In genomic region chr17:50177983-50178834, GRCh38 we compare ENCODE assay signal across 1 cellular context.
A peak's percentile ranks its signal among the peaks of the same experiment; 100 is the strongest.
TF ChIP-seq lines count a peak whose summit lies in the region.

No MANE protein-coding gene starts in this region.

TF ChIP-seq in K562, 482 proteins besides CTCF, POLR2A, EP300 and RAD21 (continued from another document and continues in another):
- TF ChIP-seq BRF2 (IDR thresholded peaks at IDR 0.05; ENCODE audit: borderline replicate concordance, insufficient read depth, insufficient read length) (no peak), EWSR1 (IDR thresholded peaks at IDR 0.05; ENCODE audit: borderline replicate concordance, low read depth, partially characterized antibody) (no peak), SMC3 (conservative IDR thresholded peaks at IDR 0.05; ENCODE audit: insufficient read depth, low read depth, low read length) (peak; percentile 27), ZC3H8 (IDR thresholded peaks at IDR 0.05) (no peak), ZBTB2 (IDR thresholded peaks at IDR 0.05) (no peak), NFE2L1 (tag; IDR thresholded peaks at IDR 0.05; ENCODE audit: borderline replicate concordance, low read depth) (no peak), ELF4 (CRISPR knock-in tag; IDR thresholded peaks at IDR 0.05) (no peak), CBX1 (IDR thresholded peaks at IDR 0.05; ENCODE audit: low read depth) (no peak), ZNF324 (CRISPR knock-in tag; IDR thresholded peaks at IDR 0.05) (no peak), NONO (IDR thresholded peaks at IDR 0.05; ENCODE audit: low read depth in 2 of 2, low read length in 1 of 2) (no peak), HBP1 (CRISPR knock-in tag; IDR thresholded peaks at IDR 0.05) (no peak), PCBP2 (IDR thresholded peaks at IDR 0.05; ENCODE audit: low read depth, low read length, poor library complexity, severe bottlenecking) (no peak), KDM4B (IDR thresholded peaks at IDR 0.05; ENCODE audit: borderline replicate concordance in 2 of 2, low read depth in 1 of 2) (no peak; a peak in 1 of 4 replicates), E2F1 (CRISPR knock-in tag; IDR thresholded peaks at IDR 0.05) (no peak), ZNF282 (CRISPR knock-in tag; IDR thresholded peaks at IDR 0.05) (no peak), CHCHD3 (CRISPR knock-in tag; IDR thresholded peaks at IDR 0.05) (no peak), RNF2 (IDR thresholded peaks at IDR 0.05) (no peak), TCF3 (CRISPR knock-in tag; IDR thresholded peaks at IDR 0.05) (no peak), THAP12 (CRISPR knock-in tag; IDR thresholded peaks at IDR 0.05) (no peak), RFX7 (CRISPR knock-in tag; IDR thresholded peaks at IDR 0.05) (no peak), HNRNPL (IDR thresholded peaks at IDR 0.05; ENCODE audit: low read depth, low read length) (no peak), ZNF668 (CRISPR knock-in tag; IDR thresholded peaks at IDR 0.05) (no peak), ZFP30 (CRISPR knock-in tag; IDR thresholded peaks at IDR 0.05; ENCODE audit: borderline replicate concordance) (no peak), SLC30A9 (CRISPR knock-in tag; IDR thresholded peaks at IDR 0.05) (no peak), DNMT1 (IDR thresholded peaks at IDR 0.05) (no peak), ARID1B (IDR thresholded peaks at IDR 0.05) (0 out of 2 replicates have a peak, but pooled peaks have one; percentile 21), MAFK (IDR thresholded peaks at IDR 0.05; ENCODE audit: low read length) (no peak), ZNF408 (CRISPR knock-in tag; IDR thresholded peaks at IDR 0.05; ENCODE audit: low read depth) (no peak), CBFB (CRISPR knock-in tag; IDR thresholded peaks at IDR 0.05) (no peak), NR2F6 (CRISPR knock-in tag; IDR thresholded peaks at IDR 0.05) (no peak), BRCA1 (IDR thresholded peaks at IDR 0.05) (no peak), BRCA1 (CRISPR knock-in tag; IDR thresholded peaks at IDR 0.05) (no peak), ZBTB34 (CRISPR knock-in tag; IDR thresholded peaks at IDR 0.05) (no peak), SRSF9 (IDR thresholded peaks at IDR 0.05; ENCODE audit: borderline replicate concordance, low read depth, low read length) (no peak), ETS1 (conservative IDR thresholded peaks at IDR 0.05; ENCODE audit: control insufficient read depth, low read depth, low read length) (no peak), SP2 (IDR thresholded peaks at IDR 0.05; ENCODE audit: extremely low read depth, low read depth, low read length, poor library complexity, severe bottlenecking) (no peak), TAF7 (tag; IDR thresholded peaks at IDR 0.05) (no peak), BDP1 (IDR thresholded peaks at IDR 0.05; ENCODE audit: insufficient read depth, insufficient read length) (no peak), RBM39 (optimal IDR thresholded peaks at IDR 0.05; ENCODE audit: low read depth, low read length) (no peak), SNIP1 (IDR thresholded peaks at IDR 0.05; ENCODE audit: low read depth) (no peak), MITF (IDR thresholded peaks at IDR 0.05) (no peak), RBM22 (IDR thresholded peaks at IDR 0.05; ENCODE audit: low read depth, low read length, poor library complexity, severe bottlenecking) (no peak), FOXA1 (IDR thresholded peaks at IDR 0.05; ENCODE audit: borderline replicate concordance) (no peak), PRMT5 (CRISPR knock-in tag; IDR thresholded peaks at IDR 0.05) (no peak), COPS2 (conservative IDR thresholded peaks at IDR 0.05) (no peak), TEAD1 (CRISPR knock-in tag; IDR thresholded peaks at IDR 0.05) (peak in 1 of 2 experiments; percentile 81; a peak in 1 of 4 replicates), ID3 (CRISPR knock-in tag; IDR thresholded peaks at IDR 0.05) (no peak), ID3 (tag; IDR thresholded peaks at IDR 0.05) (no peak), HLTF (IDR thresholded peaks at IDR 0.05) (no peak), ETV6 (IDR thresholded peaks at IDR 0.05; ENCODE audit: borderline replicate concordance in 1 of 2, low read depth in 2 of 2, low read length in 1 of 2) (no peak), ETV6 (CRISPR knock-in tag; IDR thresholded peaks at IDR 0.05; ENCODE audit: borderline replicate concordance) (no peak), ZBTB17 (CRISPR knock-in tag; IDR thresholded peaks at IDR 0.05) (no peak), ZBTB7A (IDR thresholded peaks at IDR 0.05; ENCODE audit: borderline replicate concordance, control insufficient read depth, low read depth, low read length) (0 out of 2 replicates have a peak, but pooled peaks have one; percentile 25), CSDE1 (IDR thresholded peaks at IDR 0.05) (no peak), KAT2B (IDR thresholded peaks at IDR 0.05; ENCODE audit: low read depth, low read length) (no peak), PHB (CRISPR knock-in tag; IDR thresholded peaks at IDR 0.05) (no peak)
